1 cellular context compared by ENCODE assay signal in genomic region chr21:33901421-33902288, GRCh38.
TF ChIP-seq lines count a peak whose summit lies in the region.

No MANE protein-coding gene starts in this region.

TF ChIP-seq in HEK293, 187 proteins besides CTCF, POLR2A, EP300 and RAD21 (continued from another document):
- TF ChIP-seq REST (tag by site-specific recombination; IDR thresholded peaks at IDR 0.05) (peak; percentile 47; the same call in 1 of the 2 replicates), KLF8 (tag by site-specific recombination; IDR thresholded peaks at IDR 0.05) (no peak), HIC1 (tag by site-specific recombination; IDR thresholded peaks at IDR 0.05) (no peak), ZNF791 (tag by site-specific recombination; IDR thresholded peaks at IDR 0.05) (no peak), ZFP69B (tag by site-specific recombination; IDR thresholded peaks at IDR 0.05) (no peak), ZNF350 (tag by site-specific recombination; IDR thresholded peaks at IDR 0.05) (no peak), ZNF223 (tag by site-specific recombination; IDR thresholded peaks at IDR 0.05) (no peak)
TF ChIP-seq in HEK293: peak in this region for 7.
